In the genomic region with DNA sequence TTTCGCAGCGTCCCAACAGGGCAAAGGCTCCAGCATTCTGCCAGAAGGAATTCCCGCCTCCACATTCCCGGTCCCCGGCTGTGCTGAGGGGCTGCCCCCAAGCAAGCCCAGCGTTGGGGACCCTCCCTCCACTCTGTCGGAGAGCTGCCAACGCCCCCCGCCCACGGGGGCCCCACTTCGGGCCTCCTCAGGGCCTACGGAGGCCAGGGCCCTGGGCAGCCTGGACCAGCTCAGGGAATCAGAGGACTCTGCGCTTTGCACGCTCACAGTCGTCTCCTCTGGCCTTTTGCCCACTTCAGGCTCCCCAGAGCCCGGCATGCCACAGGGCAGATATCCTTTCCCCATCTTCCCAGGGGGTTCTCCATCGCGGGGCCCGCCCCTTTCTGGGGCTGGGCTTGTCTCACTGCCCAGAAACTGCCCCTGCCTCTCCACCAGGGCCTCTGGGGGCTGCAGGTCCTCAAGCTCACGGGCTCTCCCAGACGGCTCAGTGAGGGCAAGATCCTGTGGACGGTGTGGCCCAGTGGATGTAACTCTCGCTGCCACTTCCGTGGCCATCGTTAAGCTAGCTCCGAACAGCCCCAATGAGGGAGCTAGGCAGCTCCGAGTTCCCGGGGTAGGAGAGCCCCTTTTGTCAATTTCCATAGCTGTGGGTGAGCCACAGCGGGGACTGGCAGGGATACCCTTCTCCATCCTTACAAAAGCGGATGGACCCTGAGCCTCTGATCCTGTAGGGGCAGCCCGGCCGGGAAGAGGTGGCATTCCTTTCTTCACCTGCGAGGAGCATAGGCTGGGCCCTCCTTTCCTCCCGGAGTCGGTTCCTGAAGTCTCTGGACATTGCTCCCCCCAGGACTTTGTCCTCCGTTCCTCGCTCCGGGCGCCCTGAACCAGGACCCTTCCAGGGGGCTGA, we compare ENCODE assay signal across 9 cellular contexts. TPM values are rescaled to one million over a fixed set of nuclear protein-coding genes. Genes with fewer than 3 reads are reported as not detected.
DNase-seq lines count a peak whose midpoint lies in the region; ATAC-seq, FAIRE-seq and TF ChIP-seq lines count a peak whose summit lies in the region.
"Had no signal": no experiment of that assay in that cellular context is flagged by ENCODE, and none has a peak within 500 bp of the region (broad histone marks: within the 10 kb centered on the region; RNA-seq: fewer than 3 reads in every experiment).

No MANE protein-coding gene starts in this region.

- TF ChIP-seq POLR2A in prostate gland (IDR thresholded peaks at IDR 0.05) = no peak

- peaks cover 53% of the 10 kb centered on the region for H3K36me3 Mint-ChIP-seq in activated CD8-positive, alpha-beta T cell treated with anti-CD3 and anti-CD28 coated beads, Interleukin-2, amount 10 ng/mL, durations not matched to agents 7 days and 5 days (ENCODE audit: low read depth)

- no peaks in the 10 kb centered on the region for H3K9me3 Mint-ChIP-seq in activated CD8-positive, alpha-beta T cell treated with anti-CD3 and anti-CD28 coated beads, Interleukin-2, amount 10 ng/mL, durations not matched to agents 7 days and 5 days (ENCODE audit: insufficient read depth)

- 55% methylated on average over 39 of the region's 39 CpGs for WGBS in prostate gland

- H3K9me3 ChIP-seq in prostate gland = no peaks in the 10 kb centered on the region

- no peak for FAIRE-seq in GM19239 (lab: Jason Lieb, UNC)

- TF ChIP-seq CTCF in GM06990 (IDR thresholded peaks at IDR 0.05; ENCODE audit: insufficient read depth, low read length, poor library complexity, severe bottlenecking) (no peak), prostate gland (IDR thresholded peaks at IDR 0.05) (no peak)

- H3K4me1 Mint-ChIP-seq in activated CD8-positive, alpha-beta T cell treated with anti-CD3 and anti-CD28 coated beads, Interleukin-2, amount 10 ng/mL, durations not matched to agents 7 days and 5 days (ENCODE audit: low read depth) = peaks cover 65% of the 10 kb centered on the region

- peaks cover 31% of the 10 kb centered on the region for H3K4me1 ChIP-seq in prostate gland (replicated peaks)

- CTCF ChIA-PET in activated CD8-positive, alpha-beta T cell treated with anti-CD3 and anti-CD28 coated beads, Interleukin-2, amount 10 ng/mL, durations not matched to agents 7 days and 5 days (lab: Charles Lee) = interaction anchor here (0.8 to 9.0 kb wide), 10 partner anchors 12 to 110 kb away, joined by 3 to 89 read pairs (median 6); no protein-coding TSS in a partner anchor

- H3K36me3 ChIP-seq in GM06990 (ENCODE audit: control insufficient read depth, insufficient read depth, low read length) = peaks cover 9% of the 10 kb centered on the region
- no peaks in the 10 kb centered on the region for H3K36me3 ChIP-seq in prostate gland

- H3K4me3 Mint-ChIP-seq in activated CD8-positive, alpha-beta T cell treated with anti-CD3 and anti-CD28 coated beads, Interleukin-2, amount 10 ng/mL, durations not matched to agents 7 days and 5 days = peak overlapping the region; percentile 91

- no peaks in the 10 kb centered on the region for H3K27me3 Mint-ChIP-seq in activated CD8-positive, alpha-beta T cell treated with anti-CD3 and anti-CD28 coated beads, Interleukin-2, amount 10 ng/mL, durations not matched to agents 7 days and 5 days (ENCODE audit: low read depth)

- peak; percentile 1 for ATAC-seq in activated CD8-positive, alpha-beta T cell treated with anti-CD3 and anti-CD28 coated beads, Interleukin-2, amount 10 ng/mL, durations not matched to agents 7 days and 5 days
- ATAC-seq in GM21526 (IDR thresholded peaks at IDR 0.05; ENCODE audit: low FRiP score, unreplicated experiment) (no peak), GM18519 (IDR thresholded peaks at IDR 0.05; ENCODE audit: low FRiP score, unreplicated experiment) (no peak)

- no peaks in the 10 kb centered on the region for H3K27me3 ChIP-seq in GM06990 (replicated peaks; ENCODE audit: control insufficient read depth, insufficient read depth, low read length)
- no peaks in the 10 kb centered on the region for H3K27me3 ChIP-seq in prostate gland (replicated peaks; ENCODE audit: insufficient read depth)

- POLR2A ChIA-PET in activated CD8-positive, alpha-beta T cell treated with anti-CD3 and anti-CD28 coated beads, Interleukin-2, amount 10 ng/mL, durations not matched to agents 7 days and 5 days (lab: Charles Lee) = interaction anchor here (0.6 to 2.4 kb wide), 8 partner anchors 24 to 147 kb away, joined by 3 to 7 read pairs (median 4); no protein-coding TSS in a partner anchor

- intact Hi-C loops in cardiac septum (cut with DNase I) (loop anchor here (5.0 to 10.0 kb wide), 3 partner anchors 74 to 191 kb away; a partner anchor contains a TSS), prostate gland (cut with DNase I) (loop anchor here (2.0 to 5.0 kb wide), 4 partner anchors 27 to 104 kb away; no protein-coding TSS in a partner anchor)

- peak overlapping the region; percentile 75 for H3K27ac Mint-ChIP-seq in activated CD8-positive, alpha-beta T cell treated with anti-CD3 and anti-CD28 coated beads, Interleukin-2, amount 10 ng/mL, durations not matched to agents 7 days and 5 days

- DNase-seq in GM06990 (ENCODE audit: extremely low read depth, insufficient read length) = no peak
- no peak for DNase-seq in activated CD8-positive, alpha-beta T cell treated with anti-CD3 and anti-CD28 coated beads, Interleukin-2, amount 10 ng/mL, durations not matched to agents 7 days and 5 days
- DNase-seq in cardiac septum (ENCODE audit: low spot score) = peak; percentile 75
- DNase-seq in prostate gland (ENCODE audit: low spot score) = no peak
- no peak for DNase-seq in GM19239 (ENCODE audit: insufficient read length, low spot score)
- DNase-seq in epidermal melanocyte (ENCODE audit: insufficient read length, low spot score) = no peak
- DNase-seq: cerebellar nuclear complex had no signal

- H3K4me3 ChIP-seq in GM06990 (replicated peaks; ENCODE audit: low read depth, low read length) = peak overlapping the region; percentile 90
- H3K4me3 ChIP-seq in prostate gland = peak overlapping the region; percentile 83 to 88

- peak overlapping the region; percentile 88 to 95 for H3K27ac ChIP-seq in prostate gland

RNA-seq across cellular contexts. Expression of a gene that starts 2.8 kb away (rescaled TPM):
- 10 to 100 TPM; 47.0 to 47.4 TPM for total RNA-seq in activated CD8-positive, alpha-beta T cell treated with anti-CD3 and anti-CD28 coated beads, Interleukin-2, amount 10 ng/mL, durations not matched to agents 7 days and 5 days
- 10.5 TPM for total RNA-seq in cardiac septum
- total RNA-seq in prostate gland = 10 to 100 TPM; 47.5 to 49.2 TPM
